Comparison of ENCODE assay signal across 8 cellular contexts in genomic region chr5:53262348-53262970, GRCh38.
A peak's percentile ranks its signal among the peaks of the same experiment; 100 is the strongest.
DNase-seq lines count a peak whose midpoint lies in the region; ATAC-seq and TF ChIP-seq lines count a peak whose summit lies in the region.

No MANE protein-coding gene starts in this region.

- no peaks in the 10 kb centered on the region for H3K27me3 ChIP-seq in gastrocnemius medialis

- H3K27ac Mint-ChIP-seq in HFFc6 = no peak overlapping the region

- H3K4me3 Mint-ChIP-seq in HFFc6 = no peak overlapping the region

- H3K36me3 ChIP-seq in gastrocnemius medialis = no peaks in the 10 kb centered on the region

- no peaks in the 10 kb centered on the region; the same call in 1 of the 2 replicates for H3K9me3 Mint-ChIP-seq in HFFc6

- no peaks in the 10 kb centered on the region for H3K9me3 ChIP-seq in gastrocnemius medialis

- H3K4me1 ChIP-seq in gastrocnemius medialis = no peaks in the 10 kb centered on the region

- intact Hi-C loops in gastrocnemius medialis (cut with DNase I; ENCODE audit: low total_unique reads) = loop anchor here (10.0 kb wide), 1 partner anchor 162 kb away; no protein-coding TSS in a partner anchor

- peaks cover 42% of the 10 kb centered on the region for H3K4me1 Mint-ChIP-seq in HFFc6 (ENCODE audit: low read depth)

- ATAC-seq in GM21367 (IDR thresholded peaks at IDR 0.05; ENCODE audit: unreplicated experiment) (no peak), gastrocnemius medialis (no peak), HG02763 (IDR thresholded peaks at IDR 0.05; ENCODE audit: unreplicated experiment) (no peak)

- no peak overlapping the region for H3K4me3 ChIP-seq in gastrocnemius medialis

- no peak overlapping the region for H3K27ac ChIP-seq in gastrocnemius medialis

- TF ChIP-seq CTCF in HFFc6 (IDR thresholded peaks at IDR 0.05) (peak; percentile 83), gastrocnemius medialis (IDR thresholded peaks at IDR 0.05 in 4 of 5, conservative IDR thresholded peaks at IDR 0.05 in 1 of 5) (no peak)

- in situ Hi-C loops in gastrocnemius medialis (cut with MboI; ENCODE audit: low sequenced_read_pairs in 4 of 4) = no loop called here

- H3K27me3 Mint-ChIP-seq in HFFc6 (ENCODE audit: insufficient read depth) = peaks cover 1% of the 10 kb centered on the region; the same call in 1 of the 2 replicates

- H3K36me3 Mint-ChIP-seq in HFFc6 (ENCODE audit: low read depth) = peaks cover 8% of the 10 kb centered on the region; the same call in 1 of the 2 replicates

- peak; percentile 58 for DNase-seq in AG20443 (ENCODE audit: low spot score)
- DNase-seq in HFFc6 = peak; percentile 27
- DNase-seq in amniotic stem cell (lab: John Stamatoyannopoulos, UW) = peak; percentile 26
- DNase-seq in left kidney (ENCODE audit: low read depth, low spot score) = peak; percentile 12
- DNase-seq in epidermal melanocyte (ENCODE audit: insufficient read length, low spot score) = no peak
- DNase-seq in gastrocnemius medialis = no peak

- no peak for TF ChIP-seq POLR2A in gastrocnemius medialis (IDR thresholded peaks at IDR 0.05)

Comparison
In these comparisons a context has a peak if more than half of its experiments do, and no peak if none do; other contexts are left out.
1. DNase-seq: peak in AG20443 (single experiment), HFFc6 (single experiment), amniotic stem cell (single experiment) and left kidney (single experiment); none in epidermal melanocyte (single experiment) and gastrocnemius medialis (0 of 2).